In genomic region chr12:93908846-93909592, GRCh38 we compare ENCODE assay signal across 12 cellular contexts.
A peak's percentile ranks its signal among the peaks of the same experiment; 100 is the strongest.
DNase-seq lines count a peak whose midpoint lies in the region; ATAC-seq and TF ChIP-seq lines count a peak whose summit lies in the region.
"Had no signal": no experiment of that assay in that cellular context is flagged by ENCODE, and none has a peak within 500 bp of the region (broad histone marks: within the 10 kb centered on the region; RNA-seq: fewer than 3 reads in every experiment).

No MANE protein-coding gene starts in this region.

- H3K4me3 ChIP-seq in coronary artery: no peak overlapping the region
- H3K4me3 ChIP-seq: gastroesophageal sphincter had no signal

- peak; percentile 38 for DNase-seq in Ammon's horn (ENCODE audit: low spot score)
- DNase-seq in M059J (ENCODE audit: low read depth): peak; percentile 55
- peak; percentile 50 for DNase-seq in amniotic epithelial cell (ENCODE audit: low read depth)
- peak; percentile 34 for DNase-seq in left cardiac atrium
- DNase-seq in coronary artery (ENCODE audit: low spot score): no peak
- no peak for DNase-seq in NCI-H526 (lab: John Stamatoyannopoulos, UW)
- no peak for DNase-seq in T-helper 1 cell
- DNase-seq: activated CD4-positive, alpha-beta T cell treated with anti-CD3 and anti-CD28 coated beads, Interleukin-2, amount 50 U/mL, for 4 hours; activated effector memory CD4-positive, alpha-beta T cell treated with Interleukin-2 at 50 U/mL for 16 hours had no signal

- intact Hi-C loops in left cardiac atrium (cut with DNase I): no loop called here

- peak; percentile 50 to 80 for ATAC-seq in left cardiac atrium
- no peak for ATAC-seq in HG03439 (IDR thresholded peaks at IDR 0.05; ENCODE audit: unreplicated experiment)
- ATAC-seq: gastroesophageal sphincter had no signal

- H3K27ac ChIP-seq in coronary artery: no peak overlapping the region
- H3K27ac ChIP-seq: gastroesophageal sphincter, neutrophil had no signal

- TF ChIP-seq CTCF in coronary artery (IDR thresholded peaks at IDR 0.05): no peak

Comparison
In these comparisons a context has a peak if more than half of its experiments do, and no peak if none do; other contexts are left out.
1. DNase-seq: peak in Ammon's horn (single experiment), M059J (single experiment), amniotic epithelial cell (single experiment) and left cardiac atrium (single experiment); none in coronary artery (single experiment), NCI-H526 (0 of 2) and T-helper 1 cell (0 of 5).